ENCODE assay signal across 3 cellular contexts in the genomic region with DNA sequence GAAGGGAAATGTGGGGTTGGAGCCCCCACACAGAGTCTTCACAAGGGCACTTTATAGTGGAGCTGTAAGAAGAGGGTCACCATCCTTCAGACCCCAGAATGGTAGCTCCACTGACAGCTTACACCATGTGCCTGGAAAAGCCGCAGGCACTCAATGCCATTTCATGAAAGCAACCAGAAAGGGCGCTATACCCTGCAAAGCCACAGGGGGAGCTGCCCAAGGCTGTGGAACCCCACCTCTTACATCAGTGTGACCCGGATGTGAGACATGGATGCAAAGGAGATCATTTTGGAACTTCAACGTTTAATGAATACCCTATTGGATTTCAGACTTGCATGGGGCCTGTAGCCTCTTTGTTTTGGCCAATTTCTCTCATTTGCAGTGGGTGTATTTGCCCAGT.
TF ChIP-seq lines count a peak whose summit lies in the region.

No MANE protein-coding gene starts in this region.

TF ChIP-seq in SK-N-SH, 30 proteins besides CTCF, POLR2A, EP300 and RAD21 (continued from another document and continues in another):
- TF ChIP-seq, protein P1, sequence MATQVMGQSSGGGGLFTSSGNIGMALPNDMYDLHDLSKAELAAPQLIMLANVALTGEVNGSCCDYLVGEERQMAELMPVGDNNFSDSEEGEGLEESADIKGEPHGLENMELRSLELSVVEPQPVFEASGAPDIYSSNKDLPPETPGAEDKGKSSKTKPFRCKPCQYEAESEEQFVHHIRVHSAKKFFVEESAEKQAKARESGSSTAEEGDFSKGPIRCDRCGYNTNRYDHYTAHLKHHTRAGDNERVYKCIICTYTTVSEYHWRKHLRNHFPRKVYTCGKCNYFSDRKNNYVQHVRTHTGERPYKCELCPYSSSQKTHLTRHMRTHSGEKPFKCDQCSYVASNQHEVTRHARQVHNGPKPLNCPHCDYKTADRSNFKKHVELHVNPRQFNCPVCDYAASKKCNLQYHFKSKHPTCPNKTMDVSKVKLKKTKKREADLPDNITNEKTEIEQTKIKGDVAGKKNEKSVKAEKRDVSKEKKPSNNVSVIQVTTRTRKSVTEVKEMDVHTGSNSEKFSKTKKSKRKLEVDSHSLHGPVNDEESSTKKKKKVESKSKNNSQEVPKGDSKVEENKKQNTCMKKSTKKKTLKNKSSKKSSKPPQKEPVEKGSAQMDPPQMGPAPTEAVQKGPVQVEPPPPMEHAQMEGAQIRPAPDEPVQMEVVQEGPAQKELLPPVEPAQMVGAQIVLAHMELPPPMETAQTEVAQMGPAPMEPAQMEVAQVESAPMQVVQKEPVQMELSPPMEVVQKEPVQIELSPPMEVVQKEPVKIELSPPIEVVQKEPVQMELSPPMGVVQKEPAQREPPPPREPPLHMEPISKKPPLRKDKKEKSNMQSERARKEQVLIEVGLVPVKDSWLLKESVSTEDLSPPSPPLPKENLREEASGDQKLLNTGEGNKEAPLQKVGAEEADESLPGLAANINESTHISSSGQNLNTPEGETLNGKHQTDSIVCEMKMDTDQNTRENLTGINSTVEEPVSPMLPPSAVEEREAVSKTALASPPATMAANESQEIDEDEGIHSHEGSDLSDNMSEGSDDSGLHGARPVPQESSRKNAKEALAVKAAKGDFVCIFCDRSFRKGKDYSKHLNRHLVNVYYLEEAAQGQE (IDR thresholded peaks at IDR 0.05; ENCODE audit: low read depth, low read length) = no peak
- TF ChIP-seq GATA2 (CRISPR knock-in tag; IDR thresholded peaks at IDR 0.05) (no peak), TEAD4 (IDR thresholded peaks at IDR 0.05; ENCODE audit: borderline replicate concordance, insufficient read depth) (no peak), SMC3 (IDR thresholded peaks at IDR 0.05; ENCODE audit: low read depth, low read length) (no peak), YY1 (IDR thresholded peaks at IDR 0.05; ENCODE audit: low read depth) (no peak), POLR2AphosphoS5 (IDR thresholded peaks at IDR 0.05; ENCODE audit: low read depth, low read length) (no peak)
- TF ChIP-seq, protein P2, sequence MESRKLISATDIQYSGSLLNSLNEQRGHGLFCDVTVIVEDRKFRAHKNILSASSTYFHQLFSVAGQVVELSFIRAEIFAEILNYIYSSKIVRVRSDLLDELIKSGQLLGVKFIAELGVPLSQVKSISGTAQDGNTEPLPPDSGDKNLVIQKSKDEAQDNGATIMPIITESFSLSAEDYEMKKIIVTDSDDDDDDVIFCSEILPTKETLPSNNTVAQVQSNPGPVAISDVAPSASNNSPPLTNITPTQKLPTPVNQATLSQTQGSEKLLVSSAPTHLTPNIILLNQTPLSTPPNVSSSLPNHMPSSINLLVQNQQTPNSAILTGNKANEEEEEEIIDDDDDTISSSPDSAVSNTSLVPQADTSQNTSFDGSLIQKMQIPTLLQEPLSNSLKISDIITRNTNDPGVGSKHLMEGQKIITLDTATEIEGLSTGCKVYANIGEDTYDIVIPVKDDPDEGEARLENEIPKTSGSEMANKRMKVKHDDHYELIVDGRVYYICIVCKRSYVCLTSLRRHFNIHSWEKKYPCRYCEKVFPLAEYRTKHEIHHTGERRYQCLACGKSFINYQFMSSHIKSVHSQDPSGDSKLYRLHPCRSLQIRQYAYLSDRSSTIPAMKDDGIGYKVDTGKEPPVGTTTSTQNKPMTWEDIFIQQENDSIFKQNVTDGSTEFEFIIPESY (IDR thresholded peaks at IDR 0.05; ENCODE audit: borderline replicate concordance, low read depth) = no peak
- TF ChIP-seq, protein P3, sequence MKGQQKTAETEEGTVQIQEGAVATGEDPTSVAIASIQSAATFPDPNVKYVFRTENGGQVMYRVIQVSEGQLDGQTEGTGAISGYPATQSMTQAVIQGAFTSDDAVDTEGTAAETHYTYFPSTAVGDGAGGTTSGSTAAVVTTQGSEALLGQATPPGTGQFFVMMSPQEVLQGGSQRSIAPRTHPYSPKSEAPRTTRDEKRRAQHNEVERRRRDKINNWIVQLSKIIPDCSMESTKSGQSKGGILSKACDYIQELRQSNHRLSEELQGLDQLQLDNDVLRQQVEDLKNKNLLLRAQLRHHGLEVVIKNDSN (IDR thresholded peaks at IDR 0.05; ENCODE audit: borderline replicate concordance, low read depth) = no peak
- TF ChIP-seq, protein P4, sequence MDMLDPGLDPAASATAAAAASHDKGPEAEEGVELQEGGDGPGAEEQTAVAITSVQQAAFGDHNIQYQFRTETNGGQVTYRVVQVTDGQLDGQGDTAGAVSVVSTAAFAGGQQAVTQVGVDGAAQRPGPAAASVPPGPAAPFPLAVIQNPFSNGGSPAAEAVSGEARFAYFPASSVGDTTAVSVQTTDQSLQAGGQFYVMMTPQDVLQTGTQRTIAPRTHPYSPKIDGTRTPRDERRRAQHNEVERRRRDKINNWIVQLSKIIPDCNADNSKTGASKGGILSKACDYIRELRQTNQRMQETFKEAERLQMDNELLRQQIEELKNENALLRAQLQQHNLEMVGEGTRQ (IDR thresholded peaks at IDR 0.05; ENCODE audit: borderline replicate concordance, low read depth, low read length) = no peak

TF ChIP-seq in SK-N-SH treated with all-trans-retinoic acid at 6 μM for 48 hours, 23 proteins besides CTCF, POLR2A, EP300 and RAD21:
- TF ChIP-seq, protein P5, sequence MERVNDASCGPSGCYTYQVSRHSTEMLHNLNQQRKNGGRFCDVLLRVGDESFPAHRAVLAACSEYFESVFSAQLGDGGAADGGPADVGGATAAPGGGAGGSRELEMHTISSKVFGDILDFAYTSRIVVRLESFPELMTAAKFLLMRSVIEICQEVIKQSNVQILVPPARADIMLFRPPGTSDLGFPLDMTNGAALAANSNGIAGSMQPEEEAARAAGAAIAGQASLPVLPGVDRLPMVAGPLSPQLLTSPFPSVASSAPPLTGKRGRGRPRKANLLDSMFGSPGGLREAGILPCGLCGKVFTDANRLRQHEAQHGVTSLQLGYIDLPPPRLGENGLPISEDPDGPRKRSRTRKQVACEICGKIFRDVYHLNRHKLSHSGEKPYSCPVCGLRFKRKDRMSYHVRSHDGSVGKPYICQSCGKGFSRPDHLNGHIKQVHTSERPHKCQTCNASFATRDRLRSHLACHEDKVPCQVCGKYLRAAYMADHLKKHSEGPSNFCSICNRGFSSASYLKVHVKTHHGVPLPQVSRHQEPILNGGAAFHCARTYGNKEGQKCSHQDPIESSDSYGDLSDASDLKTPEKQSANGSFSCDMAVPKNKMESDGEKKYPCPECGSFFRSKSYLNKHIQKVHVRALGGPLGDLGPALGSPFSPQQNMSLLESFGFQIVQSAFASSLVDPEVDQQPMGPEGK (CRISPR knock-in tag; IDR thresholded peaks at IDR 0.05; ENCODE audit: borderline replicate concordance) = no peak
- TF ChIP-seq ZFP30 (CRISPR knock-in tag; IDR thresholded peaks at IDR 0.05) (no peak), SNAI2 (CRISPR knock-in tag; IDR thresholded peaks at IDR 0.05) (no peak), GLIS3 (CRISPR knock-in tag; IDR thresholded peaks at IDR 0.05) (no peak), TOX (CRISPR knock-in tag; IDR thresholded peaks at IDR 0.05; ENCODE audit: borderline replicate concordance) (no peak), BACH2 (CRISPR knock-in tag; IDR thresholded peaks at IDR 0.05; ENCODE audit: borderline replicate concordance) (no peak), ZNF70 (CRISPR knock-in tag; IDR thresholded peaks at IDR 0.05) (no peak), RARB (CRISPR knock-in tag; IDR thresholded peaks at IDR 0.05) (no peak), ESRRG (CRISPR knock-in tag; IDR thresholded peaks at IDR 0.05) (no peak), OSR1 (CRISPR knock-in tag; IDR thresholded peaks at IDR 0.05) (no peak)
- TF ChIP-seq, protein P6, sequence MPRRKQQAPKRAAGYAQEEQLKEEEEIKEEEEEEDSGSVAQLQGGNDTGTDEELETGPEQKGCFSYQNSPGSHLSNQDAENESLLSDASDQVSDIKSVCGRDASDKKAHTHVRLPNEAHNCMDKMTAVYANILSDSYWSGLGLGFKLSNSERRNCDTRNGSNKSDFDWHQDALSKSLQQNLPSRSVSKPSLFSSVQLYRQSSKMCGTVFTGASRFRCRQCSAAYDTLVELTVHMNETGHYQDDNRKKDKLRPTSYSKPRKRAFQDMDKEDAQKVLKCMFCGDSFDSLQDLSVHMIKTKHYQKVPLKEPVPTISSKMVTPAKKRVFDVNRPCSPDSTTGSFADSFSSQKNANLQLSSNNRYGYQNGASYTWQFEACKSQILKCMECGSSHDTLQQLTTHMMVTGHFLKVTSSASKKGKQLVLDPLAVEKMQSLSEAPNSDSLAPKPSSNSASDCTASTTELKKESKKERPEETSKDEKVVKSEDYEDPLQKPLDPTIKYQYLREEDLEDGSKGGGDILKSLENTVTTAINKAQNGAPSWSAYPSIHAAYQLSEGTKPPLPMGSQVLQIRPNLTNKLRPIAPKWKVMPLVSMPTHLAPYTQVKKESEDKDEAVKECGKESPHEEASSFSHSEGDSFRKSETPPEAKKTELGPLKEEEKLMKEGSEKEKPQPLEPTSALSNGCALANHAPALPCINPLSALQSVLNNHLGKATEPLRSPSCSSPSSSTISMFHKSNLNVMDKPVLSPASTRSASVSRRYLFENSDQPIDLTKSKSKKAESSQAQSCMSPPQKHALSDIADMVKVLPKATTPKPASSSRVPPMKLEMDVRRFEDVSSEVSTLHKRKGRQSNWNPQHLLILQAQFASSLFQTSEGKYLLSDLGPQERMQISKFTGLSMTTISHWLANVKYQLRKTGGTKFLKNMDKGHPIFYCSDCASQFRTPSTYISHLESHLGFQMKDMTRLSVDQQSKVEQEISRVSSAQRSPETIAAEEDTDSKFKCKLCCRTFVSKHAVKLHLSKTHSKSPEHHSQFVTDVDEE (CRISPR knock-in tag; IDR thresholded peaks at IDR 0.05) = no peak
- TF ChIP-seq, protein P7, sequence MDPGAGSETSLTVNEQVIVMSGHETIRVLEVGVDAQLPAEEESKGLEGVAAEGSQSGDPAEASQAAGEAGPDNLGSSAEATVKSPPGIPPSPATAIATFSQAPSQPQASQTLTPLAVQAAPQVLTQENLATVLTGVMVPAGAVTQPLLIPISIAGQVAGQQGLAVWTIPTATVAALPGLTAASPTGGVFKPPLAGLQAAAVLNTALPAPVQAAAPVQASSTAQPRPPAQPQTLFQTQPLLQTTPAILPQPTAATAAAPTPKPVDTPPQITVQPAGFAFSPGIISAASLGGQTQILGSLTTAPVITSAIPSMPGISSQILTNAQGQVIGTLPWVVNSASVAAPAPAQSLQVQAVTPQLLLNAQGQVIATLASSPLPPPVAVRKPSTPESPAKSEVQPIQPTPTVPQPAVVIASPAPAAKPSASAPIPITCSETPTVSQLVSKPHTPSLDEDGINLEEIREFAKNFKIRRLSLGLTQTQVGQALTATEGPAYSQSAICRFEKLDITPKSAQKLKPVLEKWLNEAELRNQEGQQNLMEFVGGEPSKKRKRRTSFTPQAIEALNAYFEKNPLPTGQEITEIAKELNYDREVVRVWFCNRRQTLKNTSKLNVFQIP (CRISPR knock-in tag; IDR thresholded peaks at IDR 0.05; ENCODE audit: borderline replicate concordance, low read depth) = no peak

TF ChIP-seq in WTC11, 78 proteins besides CTCF, POLR2A, EP300 and RAD21 (continued from another document and continues in another):
- TF ChIP-seq, protein P8, sequence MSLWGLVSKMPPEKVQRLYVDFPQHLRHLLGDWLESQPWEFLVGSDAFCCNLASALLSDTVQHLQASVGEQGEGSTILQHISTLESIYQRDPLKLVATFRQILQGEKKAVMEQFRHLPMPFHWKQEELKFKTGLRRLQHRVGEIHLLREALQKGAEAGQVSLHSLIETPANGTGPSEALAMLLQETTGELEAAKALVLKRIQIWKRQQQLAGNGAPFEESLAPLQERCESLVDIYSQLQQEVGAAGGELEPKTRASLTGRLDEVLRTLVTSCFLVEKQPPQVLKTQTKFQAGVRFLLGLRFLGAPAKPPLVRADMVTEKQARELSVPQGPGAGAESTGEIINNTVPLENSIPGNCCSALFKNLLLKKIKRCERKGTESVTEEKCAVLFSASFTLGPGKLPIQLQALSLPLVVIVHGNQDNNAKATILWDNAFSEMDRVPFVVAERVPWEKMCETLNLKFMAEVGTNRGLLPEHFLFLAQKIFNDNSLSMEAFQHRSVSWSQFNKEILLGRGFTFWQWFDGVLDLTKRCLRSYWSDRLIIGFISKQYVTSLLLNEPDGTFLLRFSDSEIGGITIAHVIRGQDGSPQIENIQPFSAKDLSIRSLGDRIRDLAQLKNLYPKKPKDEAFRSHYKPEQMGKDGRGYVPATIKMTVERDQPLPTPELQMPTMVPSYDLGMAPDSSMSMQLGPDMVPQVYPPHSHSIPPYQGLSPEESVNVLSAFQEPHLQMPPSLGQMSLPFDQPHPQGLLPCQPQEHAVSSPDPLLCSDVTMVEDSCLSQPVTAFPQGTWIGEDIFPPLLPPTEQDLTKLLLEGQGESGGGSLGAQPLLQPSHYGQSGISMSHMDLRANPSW (CRISPR knock-in tag; conservative IDR thresholded peaks at IDR 0.05; ENCODE audit: low read depth) = no peak
- TF ChIP-seq NFE2L1 (CRISPR knock-in tag; IDR thresholded peaks at IDR 0.05) = no peak
- TF ChIP-seq, protein P9, sequence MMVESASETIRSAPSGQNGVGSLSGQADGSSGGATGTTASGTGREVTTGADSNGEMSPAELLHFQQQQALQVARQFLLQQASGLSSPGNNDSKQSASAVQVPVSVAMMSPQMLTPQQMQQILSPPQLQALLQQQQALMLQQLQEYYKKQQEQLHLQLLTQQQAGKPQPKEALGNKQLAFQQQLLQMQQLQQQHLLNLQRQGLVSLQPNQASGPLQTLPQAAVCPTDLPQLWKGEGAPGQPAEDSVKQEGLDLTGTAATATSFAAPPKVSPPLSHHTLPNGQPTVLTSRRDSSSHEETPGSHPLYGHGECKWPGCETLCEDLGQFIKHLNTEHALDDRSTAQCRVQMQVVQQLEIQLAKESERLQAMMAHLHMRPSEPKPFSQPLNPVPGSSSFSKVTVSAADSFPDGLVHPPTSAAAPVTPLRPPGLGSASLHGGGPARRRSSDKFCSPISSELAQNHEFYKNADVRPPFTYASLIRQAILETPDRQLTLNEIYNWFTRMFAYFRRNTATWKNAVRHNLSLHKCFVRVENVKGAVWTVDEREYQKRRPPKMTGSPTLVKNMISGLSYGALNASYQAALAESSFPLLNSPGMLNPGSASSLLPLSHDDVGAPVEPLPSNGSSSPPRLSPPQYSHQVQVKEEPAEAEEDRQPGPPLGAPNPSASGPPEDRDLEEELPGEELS (CRISPR knock-in tag; IDR thresholded peaks at IDR 0.05) = no peak
- TF ChIP-seq, protein P10, sequence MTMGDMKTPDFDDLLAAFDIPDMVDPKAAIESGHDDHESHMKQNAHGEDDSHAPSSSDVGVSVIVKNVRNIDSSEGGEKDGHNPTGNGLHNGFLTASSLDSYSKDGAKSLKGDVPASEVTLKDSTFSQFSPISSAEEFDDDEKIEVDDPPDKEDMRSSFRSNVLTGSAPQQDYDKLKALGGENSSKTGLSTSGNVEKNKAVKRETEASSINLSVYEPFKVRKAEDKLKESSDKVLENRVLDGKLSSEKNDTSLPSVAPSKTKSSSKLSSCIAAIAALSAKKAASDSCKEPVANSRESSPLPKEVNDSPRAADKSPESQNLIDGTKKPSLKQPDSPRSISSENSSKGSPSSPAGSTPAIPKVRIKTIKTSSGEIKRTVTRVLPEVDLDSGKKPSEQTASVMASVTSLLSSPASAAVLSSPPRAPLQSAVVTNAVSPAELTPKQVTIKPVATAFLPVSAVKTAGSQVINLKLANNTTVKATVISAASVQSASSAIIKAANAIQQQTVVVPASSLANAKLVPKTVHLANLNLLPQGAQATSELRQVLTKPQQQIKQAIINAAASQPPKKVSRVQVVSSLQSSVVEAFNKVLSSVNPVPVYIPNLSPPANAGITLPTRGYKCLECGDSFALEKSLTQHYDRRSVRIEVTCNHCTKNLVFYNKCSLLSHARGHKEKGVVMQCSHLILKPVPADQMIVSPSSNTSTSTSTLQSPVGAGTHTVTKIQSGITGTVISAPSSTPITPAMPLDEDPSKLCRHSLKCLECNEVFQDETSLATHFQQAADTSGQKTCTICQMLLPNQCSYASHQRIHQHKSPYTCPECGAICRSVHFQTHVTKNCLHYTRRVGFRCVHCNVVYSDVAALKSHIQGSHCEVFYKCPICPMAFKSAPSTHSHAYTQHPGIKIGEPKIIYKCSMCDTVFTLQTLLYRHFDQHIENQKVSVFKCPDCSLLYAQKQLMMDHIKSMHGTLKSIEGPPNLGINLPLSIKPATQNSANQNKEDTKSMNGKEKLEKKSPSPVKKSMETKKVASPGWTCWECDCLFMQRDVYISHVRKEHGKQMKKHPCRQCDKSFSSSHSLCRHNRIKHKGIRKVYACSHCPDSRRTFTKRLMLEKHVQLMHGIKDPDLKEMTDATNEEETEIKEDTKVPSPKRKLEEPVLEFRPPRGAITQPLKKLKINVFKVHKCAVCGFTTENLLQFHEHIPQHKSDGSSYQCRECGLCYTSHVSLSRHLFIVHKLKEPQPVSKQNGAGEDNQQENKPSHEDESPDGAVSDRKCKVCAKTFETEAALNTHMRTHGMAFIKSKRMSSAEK (CRISPR knock-in tag; IDR thresholded peaks at IDR 0.05; ENCODE audit: borderline replicate concordance) = no peak
